13 cellular contexts compared by ENCODE assay signal in the genomic region with DNA sequence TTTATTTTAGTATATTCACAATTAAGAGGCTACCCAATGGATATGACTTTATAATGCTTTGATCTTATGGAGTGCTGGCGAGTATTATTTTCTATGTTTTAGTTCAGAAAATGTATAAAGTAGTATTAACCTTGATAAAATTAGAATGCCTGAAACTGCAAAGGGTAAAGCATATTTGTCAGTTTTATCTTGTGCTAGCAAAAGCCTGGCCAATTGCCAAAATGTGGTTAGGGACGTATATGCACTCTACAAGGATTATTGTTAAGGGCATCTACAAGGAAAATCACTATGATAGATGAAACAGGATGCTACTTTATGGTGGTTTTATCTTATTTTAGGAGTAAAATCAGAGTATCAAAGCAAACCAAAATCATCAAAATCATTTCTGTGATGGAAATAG.
A peak's percentile ranks its signal among the peaks of the same experiment; 100 is the strongest.
DNase-seq lines count a peak whose midpoint lies in the region; ATAC-seq and TF ChIP-seq lines count a peak whose summit lies in the region.
"Had no signal": no experiment of that assay in that cellular context is flagged by ENCODE, and none has a peak within 500 bp of the region (broad histone marks: within the 10 kb centered on the region; RNA-seq: fewer than 3 reads in every experiment).

No MANE protein-coding gene starts in this region.

- H3K36me3 ChIP-seq in ACC112 (ENCODE audit: insufficient read depth, low read length): no peaks in the 10 kb centered on the region

- H3K4me1 Mint-ChIP-seq in activated T-helper 2 cell treated with anti-CD3 and anti-CD28 coated beads, Interferon-gamma antibody, Interleukin-2, Interleukin-4, amounts not matched to agents 10 μg/mL and 5 μg/mL and 100 μg/mL, durations not matched to agents 14 hours and 24 hours and 36 hours (ENCODE audit: low read depth): no peaks in the 10 kb centered on the region
- H3K4me1 Mint-ChIP-seq: activated naive CD8-positive, alpha-beta T cell treated with anti-CD3 and anti-CD28 coated beads for 36 hours had no signal

- no peaks in the 10 kb centered on the region for H3K27me3 ChIP-seq in ACC112 (ENCODE audit: insufficient read depth, low read length)

- H3K4me3 ChIP-seq in ACC112 (ENCODE audit: low read depth, low read length): no peak overlapping the region
- H3K4me3 ChIP-seq in epithelial cell of esophagus (ENCODE audit: low read length): no peak overlapping the region
- H3K4me3 ChIP-seq: coronary artery had no signal

- H3K4me1 ChIP-seq in ACC112 (ENCODE audit: control insufficient read depth, insufficient read depth, low read length, unreplicated experiment): peaks cover 5% of the 10 kb centered on the region

- H2AFZ ChIP-seq in ACC112 (ENCODE audit: low read length, unreplicated experiment): peak overlapping the region; percentile 62

- DNase-seq in HT-29 (ENCODE audit: low spot score) (peak; percentile 8), NCI-H748 treated with DMSO at 0.1 percent for 48 hours (lab: John Stamatoyannopoulos, UW) (peak; percentile 37), epithelial cell of esophagus (ENCODE audit: low read depth) (peak; percentile 11), HK-2 (ENCODE audit: unreplicated experiment) (no peak)
- no peak for DNase-seq in stimulated activated CD4-positive, alpha-beta T cell treated with anti-CD3 and anti-CD28 coated beads, Interleukin-2, amount 100 ng/mL, for 48 hours
- DNase-seq in activated T-helper 2 cell treated with anti-CD3 and anti-CD28 coated beads, Interferon-gamma antibody, Interleukin-2, Interleukin-4, amounts not matched to agents 10 μg/mL and 5 μg/mL and 100 μg/mL, durations not matched to agents 14 hours and 24 hours and 36 hours (ENCODE audit: low spot score): no peak
- DNase-seq: activated naive CD8-positive, alpha-beta T cell treated with anti-CD3 and anti-CD28 coated beads for 36 hours; C1 segment of cervical spinal cord; stimulated activated CD4-positive, alpha-beta T cell treated with anti-CD3 and anti-CD28 coated beads, Interleukin-4, amount 100 ng/mL, for 4 hours had no signal

- H3K4me3 Mint-ChIP-seq in activated T-helper 2 cell treated with anti-CD3 and anti-CD28 coated beads, Interferon-gamma antibody, Interleukin-2, Interleukin-4, amounts not matched to agents 10 μg/mL and 5 μg/mL and 100 μg/mL, durations not matched to agents 14 hours and 24 hours and 36 hours (ENCODE audit: low read depth): no peak overlapping the region
- H3K4me3 Mint-ChIP-seq: activated naive CD8-positive, alpha-beta T cell treated with anti-CD3 and anti-CD28 coated beads for 36 hours; stimulated activated naive CD8-positive, alpha-beta T cell treated with anti-CD3 and anti-CD28 coated beads, Interleukin-15, Interleukin-2, amounts not matched to agents 100 ng/mL and 50 ng/mL, for 24 hours had no signal

- intact Hi-C loops in activated T-helper 2 cell treated with anti-CD3 and anti-CD28 coated beads, Interferon-gamma antibody, Interleukin-2, Interleukin-4, amounts not matched to agents 10 μg/mL and 5 μg/mL and 100 μg/mL, durations not matched to agents 14 hours and 24 hours and 36 hours (cut with micrococcal nuclease): loop anchor here (10.0 kb wide), 1 partner anchor 1630 kb away; no protein-coding TSS in a partner anchor

- no peaks in the 10 kb centered on the region for H3K79me2 ChIP-seq in ACC112 (ENCODE audit: control insufficient read depth, insufficient read depth, low read length, unreplicated experiment)

- no peaks in the 10 kb centered on the region for H3K27me3 Mint-ChIP-seq in activated T-helper 2 cell treated with anti-CD3 and anti-CD28 coated beads, Interferon-gamma antibody, Interleukin-2, Interleukin-4, amounts not matched to agents 10 μg/mL and 5 μg/mL and 100 μg/mL, durations not matched to agents 14 hours and 24 hours and 36 hours (ENCODE audit: low read depth)
- H3K27me3 Mint-ChIP-seq: activated naive CD8-positive, alpha-beta T cell treated with anti-CD3 and anti-CD28 coated beads for 36 hours; stimulated activated naive CD8-positive, alpha-beta T cell treated with anti-CD3 and anti-CD28 coated beads, Interleukin-15, Interleukin-2, amounts not matched to agents 100 ng/mL and 50 ng/mL, for 24 hours had no signal

- no peaks in the 10 kb centered on the region for H3K9me3 Mint-ChIP-seq in activated T-helper 2 cell treated with anti-CD3 and anti-CD28 coated beads, Interferon-gamma antibody, Interleukin-2, Interleukin-4, amounts not matched to agents 10 μg/mL and 5 μg/mL and 100 μg/mL, durations not matched to agents 14 hours and 24 hours and 36 hours
- H3K9me3 Mint-ChIP-seq: activated naive CD8-positive, alpha-beta T cell treated with anti-CD3 and anti-CD28 coated beads for 36 hours; stimulated activated naive CD8-positive, alpha-beta T cell treated with anti-CD3 and anti-CD28 coated beads, Interleukin-15, Interleukin-2, amounts not matched to agents 100 ng/mL and 50 ng/mL, for 24 hours had no signal

- no peak for TF ChIP-seq CTCF in epithelial cell of esophagus (IDR thresholded peaks at IDR 0.05; ENCODE audit: insufficient read depth, low read depth, low read length, missing control alignments)

- H3K27ac Mint-ChIP-seq in activated T-helper 2 cell treated with anti-CD3 and anti-CD28 coated beads, Interferon-gamma antibody, Interleukin-2, Interleukin-4, amounts not matched to agents 10 μg/mL and 5 μg/mL and 100 μg/mL, durations not matched to agents 14 hours and 24 hours and 36 hours: no peak overlapping the region
- H3K27ac Mint-ChIP-seq: activated naive CD8-positive, alpha-beta T cell treated with anti-CD3 and anti-CD28 coated beads for 36 hours; stimulated activated naive CD8-positive, alpha-beta T cell treated with anti-CD3 and anti-CD28 coated beads, Interleukin-15, Interleukin-2, amounts not matched to agents 100 ng/mL and 50 ng/mL, for 24 hours had no signal

- no peak for ATAC-seq in GM18502 (IDR thresholded peaks at IDR 0.05; ENCODE audit: poor library complexity, unreplicated experiment)

- no peak overlapping the region for H3K27ac ChIP-seq in ACC112 (ENCODE audit: low read depth, low read length)
- H3K27ac ChIP-seq: coronary artery had no signal

- no peaks in the 10 kb centered on the region for H3K36me3 Mint-ChIP-seq in activated T-helper 2 cell treated with anti-CD3 and anti-CD28 coated beads, Interferon-gamma antibody, Interleukin-2, Interleukin-4, amounts not matched to agents 10 μg/mL and 5 μg/mL and 100 μg/mL, durations not matched to agents 14 hours and 24 hours and 36 hours (ENCODE audit: low read depth)
- H3K36me3 Mint-ChIP-seq: activated naive CD8-positive, alpha-beta T cell treated with anti-CD3 and anti-CD28 coated beads for 36 hours had no signal

Comparison
In these comparisons a context has a peak if more than half of its experiments do, and no peak if none do; other contexts are left out.
1. DNase-seq: peak in HT-29 (single experiment), NCI-H748 treated with DMSO at 0.1 percent for 48 hours (single experiment) and epithelial cell of esophagus (single experiment); none in HK-2 (single experiment), stimulated activated CD4-positive, alpha-beta T cell treated with anti-CD3 and anti-CD28 coated beads, Interleukin-2, amount 100 ng/mL, for 48 hours (0 of 2) and activated T-helper 2 cell treated with anti-CD3 and anti-CD28 coated beads, Interferon-gamma antibody, Interleukin-2, Interleukin-4, amounts not matched to agents 10 μg/mL and 5 μg/mL and 100 μg/mL, durations not matched to agents 14 hours and 24 hours and 36 hours (single experiment).